ENCODE assay signal across 31 cellular contexts in genomic region chr7:155759740-155760430, GRCh38. TPM values are rescaled to one million over a fixed set of nuclear protein-coding genes. Genes with fewer than 3 reads are reported as not detected.
DNase-seq lines count a peak whose midpoint lies in the region; ATAC-seq, FAIRE-seq and TF ChIP-seq lines count a peak whose summit lies in the region.
"Had no signal": no experiment of that assay in that cellular context is flagged by ENCODE, and none has a peak within 500 bp of the region (broad histone marks: within the 10 kb centered on the region; RNA-seq: fewer than 3 reads in every experiment).

No MANE protein-coding gene starts in this region.

- H2AFZ ChIP-seq in HepG2 (ENCODE audit: low read length) = no peak overlapping the region

- H3K27ac ChIP-seq in right lobe of liver (no peak overlapping the region), HepG2 (ENCODE audit: extremely low read length, insufficient read depth, low read length) (no peak overlapping the region), transverse colon (peak overlapping the region in 1 of 4 donors; percentile 26)
- H3K27ac ChIP-seq: body of pancreas, dorsolateral prefrontal cortex, gastrocnemius medialis, psoas muscle, SJSA1 had no signal

- peaks cover 85% of the 10 kb centered on the region for H3K36me3 Mint-ChIP-seq in activated T-helper 2 cell treated with anti-CD3 and anti-CD28 coated beads, Interferon-gamma antibody, Interleukin-2, Interleukin-4, amounts not matched to agents 10 μg/mL and 5 μg/mL and 100 μg/mL, durations not matched to agents 14 hours and 24 hours and 36 hours (ENCODE audit: low read depth)

- no peak overlapping the region for H3K9ac ChIP-seq in HepG2 (ENCODE audit: insufficient read depth, low read depth, low read length)

- no peaks in the 10 kb centered on the region for H3K9me3 Mint-ChIP-seq in activated T-helper 2 cell treated with anti-CD3 and anti-CD28 coated beads, Interferon-gamma antibody, Interleukin-2, Interleukin-4, amounts not matched to agents 10 μg/mL and 5 μg/mL and 100 μg/mL, durations not matched to agents 14 hours and 24 hours and 36 hours
- H3K9me3 Mint-ChIP-seq: memory B cell; stimulated activated memory B cell treated with anti-CD40 and anti-IgM and Interleukin-4, amounts not matched to agents 10 μg/mL and 1 μg/mL and 100 μg/mL, for 72 hours; T-cell; type B pancreatic cell had no signal

- H3K79me2 ChIP-seq in HepG2 (ENCODE audit: insufficient read depth, low read length) = peaks cover 45% of the 10 kb centered on the region

- peaks cover 2 to 15% (median 9%) of the 10 kb centered on the region in 4 donors for H3K36me3 ChIP-seq in right lobe of liver
- H3K36me3 ChIP-seq in HepG2 (replicated peaks in 1 of 2; ENCODE audit: control insufficient read depth in 1 of 2, insufficient read depth in 2 of 2, low read length in 2 of 2) = peaks cover 25 to 59% of the 10 kb centered on the region in 2 experiments
- H3K36me3 ChIP-seq in transverse colon = peaks cover 0 to 7% (median 3%) of the 10 kb centered on the region in 4 donors

- DNase-seq in right lobe of liver (no peak), HepG2 (ENCODE audit: low spot score) (no peak), myocyte (ENCODE audit: low read depth) (peak; percentile 77), transverse colon (peak; percentile 54), GM13977 (ENCODE audit: low spot score) (no peak), DMS 273 treated with DMSO at 0.1 percent for 48 hours (lab: John Stamatoyannopoulos, UW) (no peak)
- no peak for DNase-seq in activated T-helper 2 cell treated with anti-CD3 and anti-CD28 coated beads, Interferon-gamma antibody, Interleukin-2, Interleukin-4, amounts not matched to agents 10 μg/mL and 5 μg/mL and 100 μg/mL, durations not matched to agents 14 hours and 24 hours and 36 hours (ENCODE audit: low spot score)
- DNase-seq: activated CD4-positive, alpha-beta T cell treated with anti-CD3 and anti-CD28 coated beads, Interleukin-2, amount 50 U/mL, for 1 hour; activated naive CD4-positive, alpha-beta T cell treated with anti-CD3 and anti-CD28 coated beads, Interleukin-2, amount 10 ng/mL, durations not matched to agents 7 days and 5 days; BE2C; body of pancreas; dorsolateral prefrontal cortex; gastrocnemius medialis; IMR-90; NCI-H1092 treated with DMSO at 0.1 percent for 48 hours; NCI-H187; NCI-H2171; NCI-H510A treated with DMSO at 0.1 percent for 48 hours; psoas muscle; T-cell had no signal

- H3K4me1 Mint-ChIP-seq in activated T-helper 2 cell treated with anti-CD3 and anti-CD28 coated beads, Interferon-gamma antibody, Interleukin-2, Interleukin-4, amounts not matched to agents 10 μg/mL and 5 μg/mL and 100 μg/mL, durations not matched to agents 14 hours and 24 hours and 36 hours (ENCODE audit: low read depth) = peaks cover 69% of the 10 kb centered on the region

- TF ChIP-seq POLR2A in right lobe of liver (IDR thresholded peaks at IDR 0.05) (no peak), HepG2 (IDR thresholded peaks at IDR 0.05; ENCODE audit: insufficient read depth in 1 of 2, low read depth in 2 of 2, low read length in 2 of 2) (no peak), transverse colon (IDR thresholded peaks at IDR 0.05) (no peak)

- POLR2A ChIA-PET in HepG2 (lab: Yijun Ruan, JAX) = no interaction called here

- H3K27me3 Mint-ChIP-seq in activated T-helper 2 cell treated with anti-CD3 and anti-CD28 coated beads, Interferon-gamma antibody, Interleukin-2, Interleukin-4, amounts not matched to agents 10 μg/mL and 5 μg/mL and 100 μg/mL, durations not matched to agents 14 hours and 24 hours and 36 hours (ENCODE audit: low read depth) = no peaks in the 10 kb centered on the region
- H3K27me3 Mint-ChIP-seq: activated naive CD4-positive, alpha-beta T cell treated with anti-CD3 and anti-CD28 coated beads, Interleukin-2, amount 10 ng/mL, durations not matched to agents 7 days and 5 days; memory B cell; stimulated activated memory B cell treated with anti-CD40 and anti-IgM and Interleukin-4, amounts not matched to agents 10 μg/mL and 1 μg/mL and 100 μg/mL, for 72 hours; T-cell; type B pancreatic cell had no signal

- CTCF ChIA-PET in HepG2 (lab: Yijun Ruan, JAX; ENCODE audit: low intra/inter-chr PET ratio, low total read pairs) = no interaction called here

- H3K4me3 Mint-ChIP-seq in activated T-helper 2 cell treated with anti-CD3 and anti-CD28 coated beads, Interferon-gamma antibody, Interleukin-2, Interleukin-4, amounts not matched to agents 10 μg/mL and 5 μg/mL and 100 μg/mL, durations not matched to agents 14 hours and 24 hours and 36 hours (ENCODE audit: low read depth) = no peak overlapping the region
- H3K4me3 Mint-ChIP-seq: activated naive CD4-positive, alpha-beta T cell treated with anti-CD3 and anti-CD28 coated beads, Interleukin-2, amount 10 ng/mL, durations not matched to agents 7 days and 5 days; memory B cell; stimulated activated memory B cell treated with anti-CD40 and anti-IgM and Interleukin-4, amounts not matched to agents 10 μg/mL and 1 μg/mL and 100 μg/mL, for 72 hours; T-cell; type B pancreatic cell had no signal

- BruUV-seq in HepG2 (replicated peaks; lab: Mats Ljungman, UMichigan) = no TSS peak

- H3K27ac Mint-ChIP-seq in activated T-helper 2 cell treated with anti-CD3 and anti-CD28 coated beads, Interferon-gamma antibody, Interleukin-2, Interleukin-4, amounts not matched to agents 10 μg/mL and 5 μg/mL and 100 μg/mL, durations not matched to agents 14 hours and 24 hours and 36 hours = peak overlapping the region; percentile 71
- H3K27ac Mint-ChIP-seq: activated naive CD4-positive, alpha-beta T cell treated with anti-CD3 and anti-CD28 coated beads, Interleukin-2, amount 10 ng/mL, durations not matched to agents 7 days and 5 days; memory B cell; stimulated activated memory B cell treated with anti-CD40 and anti-IgM and Interleukin-4, amounts not matched to agents 10 μg/mL and 1 μg/mL and 100 μg/mL, for 72 hours; type B pancreatic cell had no signal

- no peaks in the 10 kb centered on the region for H3K27me3 ChIP-seq in right lobe of liver
- H3K27me3 ChIP-seq in HepG2 (ENCODE audit: control insufficient read depth in 1 of 2, insufficient read depth in 2 of 2, low read length in 2 of 2) = no peaks in the 10 kb centered on the region
- no peaks in the 10 kb centered on the region for H3K27me3 ChIP-seq in transverse colon
- H3K27me3 ChIP-seq: BE2C, body of pancreas, dorsolateral prefrontal cortex, gastrocnemius medialis, SJSA1 had no signal

- TF ChIP-seq CTCF in right lobe of liver (IDR thresholded peaks at IDR 0.05) = no peak
- no peak for TF ChIP-seq CTCF in HepG2 (CRISPR knock-in tag; IDR thresholded peaks at IDR 0.05)
- no peak for TF ChIP-seq CTCF in transverse colon (IDR thresholded peaks at IDR 0.05)
- TF ChIP-seq CTCF in GM13977 (IDR thresholded peaks at IDR 0.05; ENCODE audit: extremely low read depth, insufficient read depth, missing control alignments) = no peak

- no peak for TF ChIP-seq RAD21 in HepG2 (CRISPR knock-in tag; IDR thresholded peaks at IDR 0.05)

- FAIRE-seq in HepG2 (lab: Jason Lieb, UNC) = no peak
- FAIRE-seq: endothelial cell of umbilical vein, GM12891 had no signal

- H3K4me3 ChIP-seq in right lobe of liver (no peak overlapping the region), HepG2 (replicated peaks in 1 of 3; ENCODE audit: insufficient read depth in 1 of 3, low read depth in 2 of 3, low read length in 3 of 3) (no peak overlapping the region), transverse colon (no peak overlapping the region)
- H3K4me3 ChIP-seq: body of pancreas, dorsolateral prefrontal cortex, gastrocnemius medialis, psoas muscle, SJSA1 had no signal

- H4K20me1 ChIP-seq in HepG2 (ENCODE audit: insufficient read depth, low read length) = peaks cover 26% of the 10 kb centered on the region

- in situ Hi-C loops in HepG2 (cut with HindIII; ENCODE audit: extremely low pct_ligation_motif_present, low pct_unique_long_range_greater_than_20kb) = loop anchor here (25.0 kb wide), 1 partner anchor 373 kb away; no protein-coding TSS in a partner anchor
- in situ Hi-C loops in transverse colon (cut with MboI; ENCODE audit: low pct_ligation_motif_present in 1 of 4, low pct_unique_long_range_greater_than_20kb in 1 of 4, low sequenced_read_pairs in 3 of 4) = loop anchor here (10.0 to 25.0 kb wide), 2 partner anchors 165 to 373 kb away; no protein-coding TSS in a partner anchor
- in situ Hi-C loops in GM13977 (cut with MboI; ENCODE audit: low pct_unique_long_range_greater_than_20kb, low sequenced_read_pairs, unreplicated experiment) = loop anchor here (10.0 kb wide), 1 partner anchor 155 kb away; no protein-coding TSS in a partner anchor

- ATAC-seq in right lobe of liver (peak; percentile 22 to 56 (median 54)), HepG2 (no peak), GM19023 (IDR thresholded peaks at IDR 0.05; ENCODE audit: unreplicated experiment) (no peak)
- ATAC-seq: body of pancreas; gastrocnemius medialis; psoas muscle; stimulated activated memory B cell treated with anti-CD40 and anti-IgM and Interleukin-4, amounts not matched to agents 10 μg/mL and 1 μg/mL and 100 μg/mL, for 72 hours; T-cell had no signal

- TF ChIP-seq EP300 in HepG2 (IDR thresholded peaks at IDR 0.05; ENCODE audit: low read depth in 2 of 2, low read length in 2 of 2) (no peak), HepG2 (CRISPR knock-in tag; IDR thresholded peaks at IDR 0.05; ENCODE audit: borderline replicate concordance) (no peak), transverse colon (IDR thresholded peaks at IDR 0.05; ENCODE audit: low read depth) (no peak)

- intact Hi-C loops in right lobe of liver (cut with DNase I) = no loop called here
- intact Hi-C loops in HepG2 (cut with micrococcal nuclease; ENCODE audit: unreplicated experiment) = loop anchor here (10.0 kb wide), 2 partner anchors 345 to 375 kb away; no protein-coding TSS in a partner anchor
- intact Hi-C loops in activated T-helper 2 cell treated with anti-CD3 and anti-CD28 coated beads, Interferon-gamma antibody, Interleukin-2, Interleukin-4, amounts not matched to agents 10 μg/mL and 5 μg/mL and 100 μg/mL, durations not matched to agents 14 hours and 24 hours and 36 hours (cut with micrococcal nuclease) = loop anchor here (5.0 kb wide), 1 partner anchor 118 kb away; the partner anchor contains the start of gene RBM33
- intact Hi-C loops in transverse colon (cut with DNase I; ENCODE audit: low total_unique reads) = loop anchor here (10.0 kb wide), 1 partner anchor 165 kb away; no protein-coding TSS in a partner anchor

- no peak overlapping the region for H3K4me2 ChIP-seq in HepG2 (ENCODE audit: low read depth, low read length)

- WGBS in right lobe of liver (ENCODE audit: insufficient coverage, low coverage, low lambda C conversion rate, missing lambda C conversion rate) = 58% methylated on average over 6 of the region's 9 CpGs
- 98% methylated on average over 9 of the region's 9 CpGs for WGBS in HepG2 (ENCODE audit: low lambda C conversion rate)
- 73% methylated on average over 7 to 9 of the region's 9 CpGs for WGBS in transverse colon (ENCODE audit: low coverage in 1 of 2), 2 donors

- no peaks in the 10 kb centered on the region for H3K4me1 ChIP-seq in right lobe of liver
- H3K4me1 ChIP-seq in HepG2 (ENCODE audit: insufficient read depth, low read length) = no peaks in the 10 kb centered on the region
- peaks cover 0 to 53% (median 10%) of the 10 kb centered on the region in 4 donors for H3K4me1 ChIP-seq in transverse colon
- H3K4me1 ChIP-seq: BE2C, SJSA1 had no signal

- no peaks in the 10 kb centered on the region for H3K9me3 ChIP-seq in right lobe of liver
- no peaks in the 10 kb centered on the region for H3K9me3 ChIP-seq in HepG2 (ENCODE audit: low read length)
- no peaks in the 10 kb centered on the region for H3K9me3 ChIP-seq in transverse colon
- H3K9me3 ChIP-seq: BE2C, body of pancreas, gastrocnemius medialis, psoas muscle, SJSA1 had no signal

RNA-seq across cellular contexts. Expression of gene SHH, which starts 52.4 kb away (rescaled TPM):
- total RNA-seq in right lobe of liver (10 to 100 TPM in 4 of 6 experiments, 1 to 10 TPM in 2; 6.8 to 18.6 (median 12.4) TPM), HepG2 (2016; rRNA removed; fragmentation: Illumina TruSeq; extraction: Trizol) (1.7 and 1.9 TPM in 2 replicates), myocyte (0.08 TPM in 1 of 2 replicates, not detected in the other), transverse colon (1 to 10 TPM in 3 of 4 donors, under 1 TPM in 1; 0.40 to 3.7 (median 2.0) TPM)
- total RNA-seq in HepG2 (2016; cell fraction: cytosol; rRNA removed; fragmentation: Illumina TruSeq; extraction: Trizol; ENCODE audit: low read depth) = 0.10 and 0.53 TPM in 2 replicates
- 1.3 and 2.2 TPM in 2 replicates for total RNA-seq in HepG2 (2016; cell fraction: insoluble cytoplasmic fraction; rRNA removed; fragmentation: Illumina TruSeq; extraction: Trizol)
- 0.80 and 1.6 TPM in 2 replicates for total RNA-seq in HepG2 (2016; cell fraction: membrane; rRNA removed; fragmentation: Illumina TruSeq; extraction: Trizol)
- 1.3 TPM in 2 replicates for total RNA-seq in HepG2 (2016; cell fraction: nucleus; rRNA removed; fragmentation: Illumina TruSeq; extraction: Trizol)
- 3.4 and 4.9 TPM in 2 replicates for polyA plus RNA-seq in HepG2 (2011; rRNA removed)
- polyA plus RNA-seq in HepG2 (2011; cell fraction: cytosol; rRNA removed) = 1.9 and 3.3 TPM in 2 replicates
- polyA plus RNA-seq in HepG2 (2011; cell fraction: nucleus; rRNA removed) = 12.2 and 16.4 TPM in 2 replicates
- 3.5 and 6.3 TPM in 2 replicates for polyA plus RNA-seq in HepG2 (2012)
- polyA plus RNA-seq in HepG2 (2016; cell fraction: cytosol; fragmentation: Illumina TruSeq; extraction: Trizol; ENCODE audit: low read depth) = 0.17 TPM in 2 replicates
- polyA plus RNA-seq in HepG2 (2016; cell fraction: insoluble cytoplasmic fraction; fragmentation: Illumina TruSeq; extraction: Trizol; ENCODE audit: low read depth) = 1.8 and 2.1 TPM in 2 replicates
- polyA plus RNA-seq in HepG2 (2016; cell fraction: membrane; fragmentation: Illumina TruSeq; extraction: Trizol; ENCODE audit: low read depth) = 0.12 and 0.47 TPM in 2 replicates
- 3.9 and 4.1 TPM in 2 replicates for polyA plus RNA-seq in HepG2 (2016; cell fraction: nucleus; fragmentation: Illumina TruSeq; extraction: Trizol; ENCODE audit: insufficient read depth, low read depth)
- polyA minus RNA-seq in HepG2 (2011; rRNA and poly(A)+ RNA removed; ENCODE audit: low replicate concordance) = 9.0 TPM in 1 of 2 replicates, not detected in the other
- polyA minus RNA-seq in HepG2 (2011; cell fraction: cytosol; rRNA and poly(A)+ RNA removed) = 4.0 and 5.5 TPM in 2 replicates
- 4.5 and 5.2 TPM in 2 replicates for polyA minus RNA-seq in HepG2 (2011; cell fraction: nucleus; rRNA and poly(A)+ RNA removed)
- total RNA-seq in activated T-helper 2 cell treated with anti-CD3 and anti-CD28 coated beads, Interferon-gamma antibody, Interleukin-2, Interleukin-4, amounts not matched to agents 10 μg/mL and 5 μg/mL and 100 μg/mL, durations not matched to agents 14 hours and 24 hours and 36 hours = 0.07 and 0.14 TPM in 2 replicates
- 0.01 TPM for polyA plus RNA-seq in myocyte (2012)
- total RNA-seq: endothelial cell of umbilical vein, gastrocnemius medialis, LHCN-M2, psoas muscle, RPMI7951, SJSA1, subcutaneous adipose tissue had no signal
- polyA plus RNA-seq: endothelial cell of umbilical vein, fibroblast of lung had no signal

Comparison
In these comparisons a context has a peak if more than half of its experiments do, and no peak if none do; other contexts are left out.
1. ATAC-seq: peak in right lobe of liver (4 of 4); none in HepG2 (single experiment) and GM19023 (single experiment).
2. intact Hi-C loops: an anchor here in HepG2 (10.0 kb wide), activated T-helper 2 cell treated with anti-CD3 and anti-CD28 coated beads, Interferon-gamma antibody, Interleukin-2, Interleukin-4, amounts not matched to agents 10 μg/mL and 5 μg/mL and 100 μg/mL, durations not matched to agents 14 hours and 24 hours and 36 hours (5.0 kb wide) and transverse colon (10.0 kb wide); none called in right lobe of liver.
3. DNase-seq: peak in myocyte (single experiment) and transverse colon (single experiment); none in right lobe of liver (0 of 3), HepG2 (single experiment), activated T-helper 2 cell treated with anti-CD3 and anti-CD28 coated beads, Interferon-gamma antibody, Interleukin-2, Interleukin-4, amounts not matched to agents 10 μg/mL and 5 μg/mL and 100 μg/mL, durations not matched to agents 14 hours and 24 hours and 36 hours (single experiment), GM13977 (single experiment) and DMS 273 treated with DMSO at 0.1 percent for 48 hours (single experiment).